1 cellular context compared by ENCODE assay signal in the genomic region with DNA sequence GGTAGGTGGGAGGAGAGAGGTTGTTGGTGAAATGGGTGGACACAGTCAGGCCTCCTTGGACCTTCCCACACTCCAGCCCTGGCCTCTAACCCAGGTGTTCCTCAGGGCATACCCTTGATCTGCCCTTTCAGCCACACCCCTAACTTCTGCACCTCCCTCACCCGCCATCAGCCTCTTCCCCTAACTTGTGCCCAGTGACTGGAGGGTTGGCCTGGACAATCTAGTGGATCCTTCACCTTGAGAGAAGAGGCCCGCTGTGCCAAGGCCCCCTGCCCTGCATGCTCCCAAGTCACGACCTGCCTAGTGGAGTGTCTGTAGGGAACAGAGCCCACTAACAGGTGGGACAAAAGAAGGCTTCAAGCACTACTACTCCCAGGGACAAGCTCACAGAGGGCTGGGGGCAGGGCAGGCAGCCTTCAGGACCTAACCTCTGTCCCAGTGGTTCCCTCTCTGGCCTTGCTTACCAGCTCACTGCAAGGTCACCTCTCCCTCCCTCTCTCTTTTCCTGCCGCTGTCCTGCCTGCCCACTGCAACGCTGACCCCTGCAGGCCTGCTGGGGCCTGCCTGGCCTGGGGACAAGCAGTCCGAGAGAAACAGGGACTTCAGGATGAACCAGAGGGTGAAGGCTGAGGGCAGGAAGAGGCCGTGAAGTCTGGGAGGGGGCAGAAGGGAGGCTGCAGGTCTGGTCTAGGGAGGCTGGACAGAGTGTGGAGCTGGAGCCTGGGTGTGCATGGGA.
A peak's percentile ranks its signal among the peaks of the same experiment; 100 is the strongest.
TF ChIP-seq lines count a peak whose summit lies in the region.

No MANE protein-coding gene starts in this region.

TF ChIP-seq in HepG2, 621 proteins besides CTCF, POLR2A, EP300 and RAD21 (continued from another document and continues in another):
- TF ChIP-seq, protein P1, sequence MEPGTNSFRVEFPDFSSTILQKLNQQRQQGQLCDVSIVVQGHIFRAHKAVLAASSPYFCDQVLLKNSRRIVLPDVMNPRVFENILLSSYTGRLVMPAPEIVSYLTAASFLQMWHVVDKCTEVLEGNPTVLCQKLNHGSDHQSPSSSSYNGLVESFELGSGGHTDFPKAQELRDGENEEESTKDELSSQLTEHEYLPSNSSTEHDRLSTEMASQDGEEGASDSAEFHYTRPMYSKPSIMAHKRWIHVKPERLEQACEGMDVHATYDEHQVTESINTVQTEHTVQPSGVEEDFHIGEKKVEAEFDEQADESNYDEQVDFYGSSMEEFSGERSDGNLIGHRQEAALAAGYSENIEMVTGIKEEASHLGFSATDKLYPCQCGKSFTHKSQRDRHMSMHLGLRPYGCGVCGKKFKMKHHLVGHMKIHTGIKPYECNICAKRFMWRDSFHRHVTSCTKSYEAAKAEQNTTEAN (CRISPR knock-in tag; conservative IDR thresholded peaks at IDR 0.05): 0 out of 2 replicates have a peak, but pooled peaks have one; percentile 62
- peak; percentile 35; the same call in 1 of the 2 replicates for TF ChIP-seq ZNF205 (CRISPR knock-in tag; IDR thresholded peaks at IDR 0.05)
- TF ChIP-seq, protein P2, sequence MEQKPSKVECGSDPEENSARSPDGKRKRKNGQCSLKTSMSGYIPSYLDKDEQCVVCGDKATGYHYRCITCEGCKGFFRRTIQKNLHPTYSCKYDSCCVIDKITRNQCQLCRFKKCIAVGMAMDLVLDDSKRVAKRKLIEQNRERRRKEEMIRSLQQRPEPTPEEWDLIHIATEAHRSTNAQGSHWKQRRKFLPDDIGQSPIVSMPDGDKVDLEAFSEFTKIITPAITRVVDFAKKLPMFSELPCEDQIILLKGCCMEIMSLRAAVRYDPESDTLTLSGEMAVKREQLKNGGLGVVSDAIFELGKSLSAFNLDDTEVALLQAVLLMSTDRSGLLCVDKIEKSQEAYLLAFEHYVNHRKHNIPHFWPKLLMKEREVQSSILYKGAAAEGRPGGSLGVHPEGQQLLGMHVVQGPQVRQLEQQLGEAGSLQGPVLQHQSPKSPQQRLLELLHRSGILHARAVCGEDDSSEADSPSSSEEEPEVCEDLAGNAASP (CRISPR knock-in tag; IDR thresholded peaks at IDR 0.05; ENCODE audit: borderline replicate concordance): peak; percentile 66; the same call in 1 of the 2 replicates
- TF ChIP-seq SNAI1 (CRISPR knock-in tag; IDR thresholded peaks at IDR 0.05; ENCODE audit: borderline replicate concordance): 0 out of 2 replicates have a peak, but pooled peaks have one; percentile 25
- peak; percentile 76; the same call in 1 of the 2 replicates for TF ChIP-seq TARDBP (CRISPR knock-in tag; IDR thresholded peaks at IDR 0.05)
- peak; percentile 67; the same call in 1 of the 2 replicates for TF ChIP-seq FOXK1 (CRISPR knock-in tag; IDR thresholded peaks at IDR 0.05; ENCODE audit: borderline replicate concordance, low read depth)
- peak; percentile 50; the same call in 1 of the 2 replicates for TF ChIP-seq PITX1 (CRISPR knock-in tag; IDR thresholded peaks at IDR 0.05)
- TF ChIP-seq ZNF556 (CRISPR knock-in tag; IDR thresholded peaks at IDR 0.05; ENCODE audit: borderline replicate concordance): peak; percentile 90; the same call in 1 of the 2 replicates
- TF ChIP-seq SP5 (CRISPR knock-in tag; IDR thresholded peaks at IDR 0.05; ENCODE audit: borderline replicate concordance, low read depth): peak; percentile 64
- TF ChIP-seq, protein P3, sequence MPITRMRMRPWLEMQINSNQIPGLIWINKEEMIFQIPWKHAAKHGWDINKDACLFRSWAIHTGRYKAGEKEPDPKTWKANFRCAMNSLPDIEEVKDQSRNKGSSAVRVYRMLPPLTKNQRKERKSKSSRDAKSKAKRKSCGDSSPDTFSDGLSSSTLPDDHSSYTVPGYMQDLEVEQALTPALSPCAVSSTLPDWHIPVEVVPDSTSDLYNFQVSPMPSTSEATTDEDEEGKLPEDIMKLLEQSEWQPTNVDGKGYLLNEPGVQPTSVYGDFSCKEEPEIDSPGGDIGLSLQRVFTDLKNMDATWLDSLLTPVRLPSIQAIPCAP (CRISPR knock-in tag; IDR thresholded peaks at IDR 0.05; ENCODE audit: low read depth): no peak
- TF ChIP-seq, protein P4, sequence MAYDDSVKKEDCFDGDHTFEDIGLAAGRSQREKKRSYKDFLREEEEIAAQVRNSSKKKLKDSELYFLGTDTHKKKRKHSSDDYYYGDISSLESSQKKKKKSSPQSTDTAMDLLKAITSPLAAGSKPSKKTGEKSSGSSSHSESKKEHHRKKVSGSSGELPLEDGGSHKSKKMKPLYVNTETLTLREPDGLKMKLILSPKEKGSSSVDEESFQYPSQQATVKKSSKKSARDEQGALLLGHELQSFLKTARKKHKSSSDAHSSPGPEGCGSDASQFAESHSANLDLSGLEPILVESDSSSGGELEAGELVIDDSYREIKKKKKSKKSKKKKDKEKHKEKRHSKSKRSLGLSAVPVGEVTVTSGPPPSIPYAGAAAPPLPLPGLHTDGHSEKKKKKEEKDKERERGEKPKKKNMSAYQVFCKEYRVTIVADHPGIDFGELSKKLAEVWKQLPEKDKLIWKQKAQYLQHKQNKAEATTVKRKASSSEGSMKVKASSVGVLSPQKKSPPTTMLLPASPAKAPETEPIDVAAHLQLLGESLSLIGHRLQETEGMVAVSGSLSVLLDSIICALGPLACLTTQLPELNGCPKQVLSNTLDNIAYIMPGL (CRISPR knock-in tag; IDR thresholded peaks at IDR 0.05; ENCODE audit: borderline replicate concordance in 1 of 2, low read depth in 1 of 2): peak; percentile 81 to 93
- TF ChIP-seq MIER2 (CRISPR knock-in tag; IDR thresholded peaks at IDR 0.05): peak; percentile 91
- no peak for TF ChIP-seq ZNF101 (CRISPR knock-in tag; IDR thresholded peaks at IDR 0.05; ENCODE audit: borderline replicate concordance, low read depth)
- 0 out of 2 replicates have a peak, but pooled peaks have one; percentile 31 for TF ChIP-seq ZFP37 (CRISPR knock-in tag; IDR thresholded peaks at IDR 0.05; ENCODE audit: borderline replicate concordance)
- TF ChIP-seq ZNF605 (CRISPR knock-in tag; IDR thresholded peaks at IDR 0.05): peak; percentile 77; the same call in 1 of the 2 replicates
- TF ChIP-seq MED1 (CRISPR knock-in tag; IDR thresholded peaks at IDR 0.05): peak; percentile 84
- peak; percentile 63; the same call in 1 of the 2 replicates for TF ChIP-seq MAZ (IDR thresholded peaks at IDR 0.05; ENCODE audit: borderline replicate concordance, low read depth, low read length)
- peak; percentile 65; the same call in 1 of the 2 replicates for TF ChIP-seq MAZ (CRISPR knock-in tag; IDR thresholded peaks at IDR 0.05; ENCODE audit: low read depth)
- TF ChIP-seq TEAD3 (CRISPR knock-in tag; optimal IDR thresholded peaks at IDR 0.05; ENCODE audit: borderline replicate concordance): peak; percentile 83
- TF ChIP-seq ZNF749 (CRISPR knock-in tag; IDR thresholded peaks at IDR 0.05; ENCODE audit: borderline replicate concordance): no peak
- TF ChIP-seq PRMT3 (CRISPR knock-in tag; IDR thresholded peaks at IDR 0.05; ENCODE audit: borderline replicate concordance, low read depth): no peak
- TF ChIP-seq, protein P5, sequence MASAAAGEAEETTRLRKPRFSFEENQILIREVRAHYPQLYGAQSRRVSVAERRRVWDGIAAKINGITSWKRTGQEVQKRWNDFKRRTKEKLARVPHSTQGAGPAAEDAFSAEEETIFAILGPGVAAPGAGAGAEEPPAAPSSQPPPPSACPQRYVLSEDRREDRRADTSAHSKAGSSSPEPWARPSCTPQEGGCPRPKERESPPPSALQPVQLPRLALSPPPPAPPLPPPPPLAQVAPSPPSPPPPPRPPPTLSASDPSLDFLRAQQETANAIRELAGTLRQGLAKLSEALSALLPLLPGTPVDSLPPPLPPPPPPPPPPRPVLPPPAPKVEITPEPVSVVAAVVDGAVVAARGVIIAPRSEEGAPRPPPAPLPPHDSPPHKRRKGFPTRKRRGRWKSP (CRISPR knock-in tag; IDR thresholded peaks at IDR 0.05): peak; percentile 24; the same call in 1 of the 2 replicates
- peak; percentile 73; the same call in 1 of the 2 replicates for TF ChIP-seq RELA (CRISPR knock-in tag; IDR thresholded peaks at IDR 0.05)
- 0 out of 2 replicates have a peak, but pooled peaks have one; percentile 56 for TF ChIP-seq MIXL1 (CRISPR knock-in tag; IDR thresholded peaks at IDR 0.05)
- TF ChIP-seq, protein P6, sequence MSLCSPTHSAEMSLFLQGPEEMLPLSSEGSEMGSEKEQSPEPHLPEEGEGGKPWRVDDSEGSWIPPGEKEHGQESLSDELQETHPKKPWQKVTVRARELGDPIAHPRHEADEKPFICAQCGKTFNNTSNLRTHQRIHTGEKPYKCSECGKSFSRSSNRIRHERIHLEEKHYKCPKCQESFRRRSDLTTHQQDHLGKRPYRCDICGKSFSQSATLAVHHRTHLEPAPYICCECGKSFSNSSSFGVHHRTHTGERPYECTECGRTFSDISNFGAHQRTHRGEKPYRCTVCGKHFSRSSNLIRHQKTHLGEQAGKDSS (CRISPR knock-in tag; IDR thresholded peaks at IDR 0.05; ENCODE audit: borderline replicate concordance, low read depth): peak; percentile 77; the same call in 1 of the 2 replicates
- TF ChIP-seq HOXA3 (CRISPR knock-in tag; IDR thresholded peaks at IDR 0.05): peak; percentile 78
- TF ChIP-seq ZFX (CRISPR knock-in tag; IDR thresholded peaks at IDR 0.05; ENCODE audit: low read depth): peak; percentile 90
- TF ChIP-seq, protein P7, sequence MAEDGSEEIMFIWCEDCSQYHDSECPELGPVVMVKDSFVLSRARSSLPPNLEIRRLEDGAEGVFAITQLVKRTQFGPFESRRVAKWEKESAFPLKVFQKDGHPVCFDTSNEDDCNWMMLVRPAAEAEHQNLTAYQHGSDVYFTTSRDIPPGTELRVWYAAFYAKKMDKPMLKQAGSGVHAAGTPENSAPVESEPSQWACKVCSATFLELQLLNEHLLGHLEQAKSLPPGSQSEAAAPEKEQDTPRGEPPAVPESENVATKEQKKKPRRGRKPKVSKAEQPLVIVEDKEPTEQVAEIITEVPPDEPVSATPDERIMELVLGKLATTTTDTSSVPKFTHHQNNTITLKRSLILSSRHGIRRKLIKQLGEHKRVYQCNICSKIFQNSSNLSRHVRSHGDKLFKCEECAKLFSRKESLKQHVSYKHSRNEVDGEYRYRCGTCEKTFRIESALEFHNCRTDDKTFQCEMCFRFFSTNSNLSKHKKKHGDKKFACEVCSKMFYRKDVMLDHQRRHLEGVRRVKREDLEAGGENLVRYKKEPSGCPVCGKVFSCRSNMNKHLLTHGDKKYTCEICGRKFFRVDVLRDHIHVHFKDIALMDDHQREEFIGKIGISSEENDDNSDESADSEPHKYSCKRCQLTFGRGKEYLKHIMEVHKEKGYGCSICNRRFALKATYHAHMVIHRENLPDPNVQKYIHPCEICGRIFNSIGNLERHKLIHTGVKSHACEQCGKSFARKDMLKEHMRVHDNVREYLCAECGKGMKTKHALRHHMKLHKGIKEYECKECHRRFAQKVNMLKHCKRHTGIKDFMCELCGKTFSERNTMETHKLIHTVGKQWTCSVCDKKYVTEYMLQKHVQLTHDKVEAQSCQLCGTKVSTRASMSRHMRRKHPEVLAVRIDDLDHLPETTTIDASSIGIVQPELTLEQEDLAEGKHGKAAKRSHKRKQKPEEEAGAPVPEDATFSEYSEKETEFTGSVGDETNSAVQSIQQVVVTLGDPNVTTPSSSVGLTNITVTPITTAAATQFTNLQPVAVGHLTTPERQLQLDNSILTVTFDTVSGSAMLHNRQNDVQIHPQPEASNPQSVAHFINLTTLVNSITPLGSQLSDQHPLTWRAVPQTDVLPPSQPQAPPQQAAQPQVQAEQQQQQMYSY (CRISPR knock-in tag; IDR thresholded peaks at IDR 0.05): peak; percentile 76; the same call in 1 of the 2 replicates
- TF ChIP-seq MZF1 (CRISPR knock-in tag; IDR thresholded peaks at IDR 0.05; ENCODE audit: borderline replicate concordance): no peak
- TF ChIP-seq ZNF235 (CRISPR knock-in tag; IDR thresholded peaks at IDR 0.05; ENCODE audit: borderline replicate concordance): peak; percentile 64; the same call in 1 of the 2 replicates
- TF ChIP-seq NONO (IDR thresholded peaks at IDR 0.05): no peak
- TF ChIP-seq NONO (CRISPR knock-in tag; conservative IDR thresholded peaks at IDR 0.05): peak; percentile 82
- peak; percentile 92 for TF ChIP-seq PHF21A (CRISPR knock-in tag; IDR thresholded peaks at IDR 0.05)
- peak; percentile 92 for TF ChIP-seq RXRA (CRISPR knock-in tag; IDR thresholded peaks at IDR 0.05)
- TF ChIP-seq GATAD1 (CRISPR knock-in tag; IDR thresholded peaks at IDR 0.05): peak; percentile 67
- TF ChIP-seq, protein P8, sequence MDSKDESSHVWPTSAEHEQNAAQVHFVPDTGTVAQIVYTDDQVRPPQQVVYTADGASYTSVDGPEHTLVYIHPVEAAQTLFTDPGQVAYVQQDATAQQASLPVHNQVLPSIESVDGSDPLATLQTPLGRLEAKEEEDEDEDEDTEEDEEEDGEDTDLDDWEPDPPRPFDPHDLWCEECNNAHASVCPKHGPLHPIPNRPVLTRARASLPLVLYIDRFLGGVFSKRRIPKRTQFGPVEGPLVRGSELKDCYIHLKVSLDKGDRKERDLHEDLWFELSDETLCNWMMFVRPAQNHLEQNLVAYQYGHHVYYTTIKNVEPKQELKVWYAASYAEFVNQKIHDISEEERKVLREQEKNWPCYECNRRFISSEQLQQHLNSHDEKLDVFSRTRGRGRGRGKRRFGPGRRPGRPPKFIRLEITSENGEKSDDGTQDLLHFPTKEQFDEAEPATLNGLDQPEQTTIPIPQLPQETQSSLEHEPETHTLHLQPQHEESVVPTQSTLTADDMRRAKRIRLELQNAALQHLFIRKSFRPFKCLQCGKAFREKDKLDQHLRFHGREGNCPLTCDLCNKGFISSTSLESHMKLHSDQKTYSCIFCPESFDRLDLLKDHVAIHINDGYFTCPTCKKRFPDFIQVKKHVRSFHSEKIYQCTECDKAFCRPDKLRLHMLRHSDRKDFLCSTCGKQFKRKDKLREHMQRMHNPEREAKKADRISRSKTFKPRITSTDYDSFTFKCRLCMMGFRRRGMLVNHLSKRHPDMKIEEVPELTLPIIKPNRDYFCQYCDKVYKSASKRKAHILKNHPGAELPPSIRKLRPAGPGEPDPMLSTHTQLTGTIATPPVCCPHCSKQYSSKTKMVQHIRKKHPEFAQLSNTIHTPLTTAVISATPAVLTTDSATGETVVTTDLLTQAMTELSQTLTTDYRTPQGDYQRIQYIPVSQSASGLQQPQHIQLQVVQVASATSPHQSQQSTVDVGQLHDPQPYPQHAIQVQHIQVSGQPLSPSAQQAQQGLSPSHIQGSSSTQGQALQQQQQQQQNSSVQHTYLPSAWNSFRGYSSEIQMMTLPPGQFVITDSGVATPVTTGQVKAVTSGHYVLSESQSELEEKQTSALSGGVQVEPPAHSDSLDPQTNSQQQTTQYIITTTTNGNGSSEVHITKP (CRISPR knock-in tag; IDR thresholded peaks at IDR 0.05; ENCODE audit: low read depth): 0 out of 2 replicates have a peak, but pooled peaks have one; percentile 63
- TF ChIP-seq ZMAT3 (CRISPR knock-in tag; conservative IDR thresholded peaks at IDR 0.05): no peak
- no peak for TF ChIP-seq ZNF121 (CRISPR knock-in tag; IDR thresholded peaks at IDR 0.05)
- TF ChIP-seq, protein P9, sequence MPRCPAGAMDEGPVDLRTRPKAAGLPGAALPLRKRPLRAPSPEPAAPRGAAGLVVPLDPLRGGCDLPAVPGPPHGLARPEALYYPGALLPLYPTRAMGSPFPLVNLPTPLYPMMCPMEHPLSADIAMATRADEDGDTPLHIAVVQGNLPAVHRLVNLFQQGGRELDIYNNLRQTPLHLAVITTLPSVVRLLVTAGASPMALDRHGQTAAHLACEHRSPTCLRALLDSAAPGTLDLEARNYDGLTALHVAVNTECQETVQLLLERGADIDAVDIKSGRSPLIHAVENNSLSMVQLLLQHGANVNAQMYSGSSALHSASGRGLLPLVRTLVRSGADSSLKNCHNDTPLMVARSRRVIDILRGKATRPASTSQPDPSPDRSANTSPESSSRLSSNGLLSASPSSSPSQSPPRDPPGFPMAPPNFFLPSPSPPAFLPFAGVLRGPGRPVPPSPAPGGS (CRISPR knock-in tag; IDR thresholded peaks at IDR 0.05): 0 out of 2 replicates have a peak, but pooled peaks have one; percentile 37
- TF ChIP-seq TBX2 (CRISPR knock-in tag; IDR thresholded peaks at IDR 0.05; ENCODE audit: borderline replicate concordance): peak; percentile 55; the same call in 1 of the 2 replicates
- no peak for TF ChIP-seq TOPORS (CRISPR knock-in tag; IDR thresholded peaks at IDR 0.05)
- no peak for TF ChIP-seq GZF1 (CRISPR knock-in tag; IDR thresholded peaks at IDR 0.05)
- peak; percentile 52 for TF ChIP-seq GABPB1 (CRISPR knock-in tag; IDR thresholded peaks at IDR 0.05)
- TF ChIP-seq RXRB (CRISPR knock-in tag; IDR thresholded peaks at IDR 0.05; ENCODE audit: borderline replicate concordance): peak; percentile 97
